ENCODE assay signal across 1 cellular context in genomic region chr6:4974962-4975361, GRCh38.
TF ChIP-seq lines count a peak whose summit lies in the region.

No MANE protein-coding gene starts in this region.

TF ChIP-seq in IMR-90, 13 proteins besides CTCF, POLR2A, EP300 and RAD21 (continued from another document):
- no peak for TF ChIP-seq ELK1 (IDR thresholded peaks at IDR 0.05; ENCODE audit: borderline replicate concordance, low read depth, low read length)
- no peak for TF ChIP-seq USF2 (IDR thresholded peaks at IDR 0.05; ENCODE audit: low read depth, low read length)
- TF ChIP-seq RFX5 (IDR thresholded peaks at IDR 0.05; ENCODE audit: low read depth, low read length), result no peak
- TF ChIP-seq SMC3 (IDR thresholded peaks at IDR 0.05; ENCODE audit: low read depth, low read length), result no peak
- no peak for TF ChIP-seq FOS (IDR thresholded peaks at IDR 0.05; ENCODE audit: low read depth, low read length)
